In genomic region chr12:22529281-22530060, GRCh38 we compare ENCODE assay signal across 8 cellular contexts. TPM values are rescaled to one million over a fixed set of nuclear protein-coding genes. Genes with fewer than 3 reads are reported as not detected.
DNase-seq lines count a peak whose midpoint lies in the region; ATAC-seq, FAIRE-seq and TF ChIP-seq lines count a peak whose summit lies in the region.

No MANE protein-coding gene starts in this region.

- POLR2A ChIA-PET in HEK293 (lab: Yijun Ruan, JAX) (interaction anchor here (0.7 kb wide), 1 partner anchor 15 kb away, joined by 4 read pairs; the partner anchor contains the start of gene C2CD5), GM12878 (lab: Charles Lee) (no interaction called here)

- intact Hi-C loops in GM12878 (cut with micrococcal nuclease; ENCODE audit: unreplicated experiment): loop anchor here (2.0 kb wide), 1 partner anchor 103 kb away; no protein-coding TSS in a partner anchor

- whole genome bisulfite sequencing in GM12878 (ENCODE audit: insufficient coverage, insufficient replicate concordance, low lambda C conversion rate, missing lambda C conversion rate): 89% methylated on average over 3 of the region's 3 CpGs

- no peak for TF ChIP-seq CTCF in HEK293 (tag by site-specific recombination; IDR thresholded peaks at IDR 0.05)
- TF ChIP-seq CTCF in NB4 (IDR thresholded peaks at IDR 0.05; ENCODE audit: low read depth, low read length): peak; percentile 33
- peak; percentile 38 to 53 (median 45); a peak in 4 of 6 replicates for TF ChIP-seq CTCF in GM12878 (IDR thresholded peaks at IDR 0.05 in 2 of 3, conservative IDR thresholded peaks at IDR 0.05 in 1 of 3; ENCODE audit: control insufficient read depth in 2 of 3, extremely low read depth in 1 of 3, insufficient read depth in 1 of 3, low read depth in 3 of 3, low read length in 3 of 3)

- SMC1A ChIA-PET in GM12878 (lab: Charles Lee; ENCODE audit: uncharacterized antibody, unreplicated experiment): interaction anchor here (0.6 to 4.8 kb wide), 15 partner anchors 10 to 1400 kb away, joined by 3 to 33 read pairs (median 3); partner anchors contain the start of gene C2CD5

- H3K27ac Mint-ChIP-seq in naive B cell: peak overlapping the region in 2 of 6 donors; percentile 78 to 84

- H3K9me3 ChIP-seq in HEK293 (ENCODE audit: control insufficient read depth, insufficient read depth, low read depth, low read length): no peaks in the 10 kb centered on the region
- H3K9me3 ChIP-seq in GM12878 (replicated peaks; ENCODE audit: control insufficient read depth, insufficient read depth, low read length): no peaks in the 10 kb centered on the region; the same call in 1 of the 3 replicates

- H3K4me3 ChIP-seq in HEK293 (ENCODE audit: low read depth, low read length) (no peak overlapping the region), NB4 (ENCODE audit: low read depth, low read length) (no peak overlapping the region), GM12878 (no peak overlapping the region)

- no peak for TF ChIP-seq POLR2A in NB4 (IDR thresholded peaks at IDR 0.05; ENCODE audit: extremely low read depth, insufficient read length)
- no peak for TF ChIP-seq POLR2A in GM12878 (IDR thresholded peaks at IDR 0.05; ENCODE audit: low read depth, low read length)

- FAIRE-seq in G401.6 (lab: Jason Lieb, UNC) (peak; percentile 94), GM12878 (lab: Jason Lieb, UNC) (no peak)

- peak; percentile 30; the same call in 1 of the 2 replicates for TF ChIP-seq RAD21 in GM12878 (IDR thresholded peaks at IDR 0.05; ENCODE audit: insufficient read depth, low read depth, low read length)

- H3K4me2 ChIP-seq in GM12878 (ENCODE audit: control insufficient read depth, insufficient read depth): no peak overlapping the region

- H4K20me1 ChIP-seq in GM12878 (ENCODE audit: control insufficient read depth, insufficient read depth): no peaks in the 10 kb centered on the region

- H3K79me2 ChIP-seq in GM12878 (ENCODE audit: control insufficient read depth, insufficient read depth, low read length): no peaks in the 10 kb centered on the region; the same call in 1 of the 2 replicates

- no peak for TF ChIP-seq EP300 in GM12878 (IDR thresholded peaks at IDR 0.05; ENCODE audit: borderline replicate concordance in 1 of 2, control insufficient read depth in 1 of 2, low read depth in 2 of 2, low read length in 2 of 2)

- DNase-seq in A172 (ENCODE audit: low spot score) (peak; percentile 49), NB4 (ENCODE audit: low read depth) (peak; percentile 65), GM12878 (ENCODE audit: low read depth, low spot score) (no peak), naive B cell (peak; percentile 40), putamen (ENCODE audit: low spot score) (no peak), Ammon's horn (ENCODE audit: low spot score) (no peak)

- H2AFZ ChIP-seq in GM12878 (ENCODE audit: control insufficient read depth, low read depth, low read length): no peak overlapping the region

- in situ Hi-C loops in GM12878 (cut with MboI): no loop called here

- H3K27me3 Mint-ChIP-seq in naive B cell: no peaks in the 10 kb centered on the region

- ATAC-seq in GM12878 (peak; percentile 90), naive B cell (ENCODE audit: low read depth in 2 of 2) (peak; percentile 72 to 89)

- BruUV-seq in GM12878 (replicated peaks; lab: Mats Ljungman, UMichigan): no TSS peak

- peaks cover 4 to 11% (median 10%) of the 10 kb centered on the region in 3 donors for H3K4me1 Mint-ChIP-seq in naive B cell

- H3K36me3 Mint-ChIP-seq in naive B cell: peaks cover 13 to 24% of the 10 kb centered on the region in 2 donors

- H3K36me3 ChIP-seq in HEK293 (ENCODE audit: control insufficient read depth in 2 of 2, insufficient read depth in 1 of 2, low read length in 2 of 2) (peaks cover 61% of the 10 kb centered on the region in 2 experiments), GM12878 (ENCODE audit: control insufficient read depth in 2 of 2, insufficient read depth in 2 of 2, low read length in 1 of 2) (peaks cover 0 to 4% of the 10 kb centered on the region in 2 experiments; a peak in 2 of 4 replicates)

- no peaks in the 10 kb centered on the region for H3K9me3 Mint-ChIP-seq in naive B cell

- H3K4me1 ChIP-seq in HEK293 (ENCODE audit: control insufficient read depth, insufficient read depth, low read length) (no peaks in the 10 kb centered on the region), GM12878 (ENCODE audit: control insufficient read depth, insufficient read depth, low read length) (no peaks in the 10 kb centered on the region)

- H3K27me3 ChIP-seq in GM12878 (replicated peaks in 1 of 2; ENCODE audit: control insufficient read depth in 2 of 2, insufficient read depth in 2 of 2, low read length in 1 of 2): no peaks in the 10 kb centered on the region

- CTCF ChIA-PET in HEK293 (lab: Yijun Ruan, JAX) (interaction anchor here (0.7 to 1.6 kb wide), 14 partner anchors 9 to 141 kb away, joined by 3 to 7 read pairs (median 4); partner anchors contain the start of genes C2CD5 and ETNK1), GM12878 (lab: Yijun Ruan, JAX) (interaction anchor here (0.6 to 3.8 kb wide), 25 partner anchors 8 to 328 kb away, joined by 3 to 41 read pairs (median 4); partner anchors contain the start of gene C2CD5)

- RAD21 ChIA-PET in GM12878 (lab: Charles Lee; ENCODE audit: unreplicated experiment): interaction anchor here (0.6 to 1.7 kb wide), 12 partner anchors 15 to 1989 kb away, joined by 3 to 10 read pairs (median 4); partner anchors contain the start of gene C2CD5

- no peak overlapping the region for H3K4me3 Mint-ChIP-seq in naive B cell

- no peak overlapping the region for H3K9ac ChIP-seq in GM12878 (ENCODE audit: control insufficient read depth, insufficient read depth, low read length)

- H3K27ac ChIP-seq in HEK293 (ENCODE audit: extremely low read depth, low read depth, low read length): no peak overlapping the region
- H3K27ac ChIP-seq in GM12878 (ENCODE audit: control insufficient read depth, insufficient read depth): no peak overlapping the region

TF ChIP-seq in HEK293, 187 proteins besides CTCF, POLR2A, EP300 and RAD21 (continues in another document):
- TF ChIP-seq ZNF404 (tag by site-specific recombination; IDR thresholded peaks at IDR 0.05) (no peak), ZBTB8A (tag by site-specific recombination; IDR thresholded peaks at IDR 0.05) (no peak), ZNF776 (tag by site-specific recombination; IDR thresholded peaks at IDR 0.05; ENCODE audit: borderline replicate concordance) (no peak), ZBTB44 (tag by site-specific recombination; IDR thresholded peaks at IDR 0.05) (peak; percentile 24; the same call in 1 of the 2 replicates), ZNF174 (tag by site-specific recombination; IDR thresholded peaks at IDR 0.05) (no peak)

TF ChIP-seq in GM12878, 131 proteins besides CTCF, POLR2A, EP300 and RAD21 (continues in another document):
- no peak for TF ChIP-seq ESRRA (IDR thresholded peaks at IDR 0.05; ENCODE audit: low read length)
- peak; percentile 71 for TF ChIP-seq MEF2B (IDR thresholded peaks at IDR 0.05; ENCODE audit: partially characterized antibody, poor library complexity, severe bottlenecking)
- no peak for TF ChIP-seq CEBPZ (IDR thresholded peaks at IDR 0.05; ENCODE audit: low read depth, low read length)

RNA-seq across cellular contexts. Expression of gene C2CD5, which starts 14.9 kb away (rescaled TPM):
- 9.0 and 10.7 TPM in 2 replicates for total RNA-seq in A172 (2014; rRNA removed; shearing (Covaris generic))
- 111 and 141 TPM in 2 replicates for total RNA-seq in GM12878 (2013; cell fraction: nucleolus; rRNA removed)
- total RNA-seq in GM12878 (2014; rRNA removed): 29.2 and 33.5 TPM in 2 replicates
- total RNA-seq in GM12878 (2014; rRNA removed; fragmentation: Illumina TruSeq; extraction: Trizol): 25.2 and 29.3 TPM in 2 replicates
- total RNA-seq in GM12878 (2021): 29.6 and 29.8 TPM in 2 replicates
- polyA plus RNA-seq in GM12878 (2011; ENCODE audit: low read depth): 8.4 TPM
- 55.0 and 86.8 TPM in 2 replicates for polyA plus RNA-seq in GM12878 (2011; rRNA removed)
- polyA plus RNA-seq in GM12878 (2011; cell fraction: cytosol; rRNA removed): 20.7 and 25.0 TPM in 2 replicates
- 82.1 and 93.2 TPM in 2 replicates for polyA plus RNA-seq in GM12878 (2011; cell fraction: nucleus; rRNA removed)
- polyA plus RNA-seq in GM12878 (2012): 12.9 and 18.0 TPM in 2 replicates
- 32.3 and 42.9 TPM in 2 replicates for polyA plus RNA-seq in GM12878 (2014; fragmentation: Illumina TruSeq; extraction: Trizol)
- 10 to 100 TPM in 1 of 2 experiments, 1 to 10 TPM in 1; 7.7 to 10.1 TPM for polyA plus RNA-seq in GM12878 (2014; fragmentation: Nextera tagmentation; extraction: Ambion mirVana)
- 18.7 and 25.8 TPM in 2 replicates for polyA plus RNA-seq in GM12878 (2014; rRNA removed)
- 10 to 100 TPM; 24.6 to 28.2 TPM for polyA plus RNA-seq in GM12878 (2016; fragmentation: Nextera tagmentation; extraction: Ambion mirVana)
- 51.7 and 69.9 TPM in 2 replicates for polyA minus RNA-seq in GM12878 (2011; rRNA and poly(A)+ RNA removed)
- polyA minus RNA-seq in GM12878 (2011; cell fraction: cytosol; rRNA and poly(A)+ RNA removed): 19.1 and 20.0 TPM in 2 replicates
- 81.2 and 126 TPM in 2 replicates for polyA minus RNA-seq in GM12878 (2011; cell fraction: nucleus; rRNA and poly(A)+ RNA removed)
- polyA plus RNA-seq in naive B cell (ENCODE audit: low read depth in 6 of 6): 10 to 100 TPM in 4 of 6 donors, 1 to 10 TPM in 2; 5.4 to 23.5 (median 16.0) TPM

Comparison
In these comparisons a context has a peak if more than half of its experiments do, and no peak if none do; other contexts are left out.
1. DNase-seq: peak in A172 (single experiment), NB4 (single experiment) and naive B cell (single experiment); none in GM12878 (single experiment), putamen (single experiment) and Ammon's horn (single experiment).